18 cellular contexts compared by ENCODE assay signal in genomic region chr15:35466476-35466875, GRCh38.
A peak's percentile ranks its signal among the peaks of the same experiment; 100 is the strongest.
DNase-seq lines count a peak whose midpoint lies in the region; ATAC-seq, FAIRE-seq and TF ChIP-seq lines count a peak whose summit lies in the region.
"Had no signal": no experiment of that assay in that cellular context is flagged by ENCODE, and none has a peak within 500 bp of the region (broad histone marks: within the 10 kb centered on the region; RNA-seq: fewer than 3 reads in every experiment).

No MANE protein-coding gene starts in this region.

- FAIRE-seq in colon (lab: Jason Lieb, UNC), result peak; percentile 5
- no peak for FAIRE-seq in GM19239 (lab: Jason Lieb, UNC)
- FAIRE-seq: GM12891, GM18507 had no signal

- POLR2A ChIA-PET in HEK293 (lab: Yijun Ruan, JAX), result no interaction called here
- POLR2A ChIA-PET in RWPE1 (lab: Yijun Ruan, JAX; ENCODE audit: low non-redundant PET), result no interaction called here

- CTCF ChIA-PET in HEK293 (lab: Yijun Ruan, JAX), result no interaction called here
- CTCF ChIA-PET in RWPE1 (lab: Yijun Ruan, JAX), result interaction anchor here (0.7 kb wide), 1 partner anchor 23 kb away, joined by 3 read pairs; no protein-coding TSS in a partner anchor

- H3K4me3 ChIP-seq in HEK293 (ENCODE audit: low read depth, low read length), result no peak overlapping the region
- H3K4me3 ChIP-seq: BLaER1 treated with 17β-estradiol and CSF1 and Interleukin-3, amounts not matched to agents 10 nM and 100 nM; GM23248; HAP-1 had no signal

- H3K27me3 ChIP-seq in foreskin keratinocyte, result no peaks in the 10 kb centered on the region
- H3K27me3 ChIP-seq: BLaER1 treated with 17β-estradiol and CSF1 and Interleukin-3, amounts not matched to agents 10 nM and 100 nM had no signal

- H3K4me1 ChIP-seq in HEK293 (ENCODE audit: control insufficient read depth, insufficient read depth, low read length) (no peaks in the 10 kb centered on the region), foreskin keratinocyte (no peaks in the 10 kb centered on the region)
- H3K4me1 ChIP-seq: BLaER1 treated with 17β-estradiol and CSF1 and Interleukin-3, amounts not matched to agents 10 nM and 100 nM; HAP-1 had no signal

- DNase-seq in RWPE1 (ENCODE audit: low spot score) (peak; percentile 22), foreskin keratinocyte (no peak), HUDEP-2 (lab: John Stamatoyannopoulos, UW; ENCODE audit: unreplicated experiment in 76 of 76) (no peak), midbrain (lab: John Stamatoyannopoulos, UW) (no peak), GM19239 (ENCODE audit: insufficient read length, low spot score) (no peak)
- DNase-seq: Calu3; CD8-positive, alpha-beta T cell; DMS79 treated with DMSO at 0.1 percent for 48 hours; GM23248; HFFc6 had no signal

- peak; percentile 51 for ATAC-seq in foreskin keratinocyte
- no peak for ATAC-seq in GM19324 (IDR thresholded peaks at IDR 0.05; ENCODE audit: low FRiP score, unreplicated experiment)
- ATAC-seq: CD8-positive, alpha-beta T cell had no signal

- TF ChIP-seq CTCF in HEK293 (tag by site-specific recombination; IDR thresholded peaks at IDR 0.05), result no peak
- no peak for TF ChIP-seq CTCF in RWPE1 (conservative IDR thresholded peaks at IDR 0.05; ENCODE audit: low read depth)
- no peak for TF ChIP-seq CTCF in foreskin keratinocyte (conservative IDR thresholded peaks at IDR 0.05)

- H3K27ac ChIP-seq in HEK293 (ENCODE audit: extremely low read depth, low read depth, low read length), result no peak overlapping the region
- no peak overlapping the region for H3K27ac ChIP-seq in RWPE1
- no peak overlapping the region for H3K27ac ChIP-seq in foreskin keratinocyte
- H3K27ac ChIP-seq: BLaER1 treated with 17β-estradiol and CSF1 and Interleukin-3, amounts not matched to agents 10 nM and 100 nM; GM23248; KMS-11 had no signal

- H3K9me3 ChIP-seq in HEK293 (ENCODE audit: control insufficient read depth, insufficient read depth, low read depth, low read length), result no peaks in the 10 kb centered on the region
- H3K9me3 ChIP-seq: BLaER1 treated with 17β-estradiol and CSF1 and Interleukin-3, amounts not matched to agents 10 nM and 100 nM; HAP-1 had no signal

- no peaks in the 10 kb centered on the region for H3K36me3 ChIP-seq in HEK293 (ENCODE audit: control insufficient read depth in 2 of 2, insufficient read depth in 1 of 2, low read length in 2 of 2)
- H3K36me3 ChIP-seq: BLaER1 treated with 17β-estradiol and CSF1 and Interleukin-3, amounts not matched to agents 10 nM and 100 nM; HAP-1 had no signal

TF ChIP-seq in HEK293, 187 proteins besides CTCF, POLR2A, EP300 and RAD21:
- TF ChIP-seq PRDM10 (tag by site-specific recombination; IDR thresholded peaks at IDR 0.05), result 0 out of 2 replicates have a peak, but pooled peaks have one; percentile 14
- TF ChIP-seq ZNF394 (tag by site-specific recombination; IDR thresholded peaks at IDR 0.05; ENCODE audit: borderline replicate concordance), result no peak
